2 cellular contexts compared by ENCODE assay signal in the genomic region with DNA sequence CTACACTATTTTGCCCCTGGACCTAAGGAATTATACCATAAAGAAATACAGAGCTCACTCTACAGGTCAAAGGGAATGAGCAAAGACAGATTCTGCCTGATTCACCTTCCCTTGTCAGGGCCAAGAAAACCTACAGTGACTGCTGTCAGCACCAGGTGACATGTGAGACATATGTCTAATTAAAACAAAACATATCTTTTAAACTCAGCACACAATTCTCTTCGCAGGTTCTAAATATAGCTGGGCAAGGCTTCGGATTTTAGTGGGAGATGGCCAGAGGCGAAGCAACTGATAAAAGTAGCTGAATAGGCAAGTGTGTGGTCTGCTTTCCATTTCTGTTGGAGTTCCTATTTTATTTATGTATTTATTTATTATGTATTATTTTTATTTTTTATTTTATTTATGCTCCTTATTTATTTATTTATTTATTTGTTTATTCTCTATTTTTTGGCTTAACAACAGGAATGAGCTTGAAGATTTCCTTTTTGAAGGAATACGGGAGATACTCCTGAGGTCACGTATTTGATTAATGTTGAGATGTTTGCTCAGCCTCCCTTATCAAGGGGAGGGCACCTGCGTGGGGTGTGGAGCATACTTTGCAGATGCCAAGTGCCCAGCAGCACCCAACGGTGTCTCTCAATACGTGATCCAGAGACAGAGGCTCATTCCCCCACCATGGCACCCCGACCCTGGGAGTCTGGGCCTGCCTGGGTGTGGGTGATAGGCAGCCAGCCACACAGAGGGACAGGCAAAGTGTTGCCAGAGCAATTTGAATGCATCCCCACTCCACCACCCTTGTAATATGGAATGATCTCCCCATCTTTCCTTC.
TF ChIP-seq lines count a peak whose summit lies in the region.

No MANE protein-coding gene starts in this region.

TF ChIP-seq in IMR-90, 13 proteins besides CTCF, POLR2A, EP300 and RAD21:
- TF ChIP-seq SMC3 (IDR thresholded peaks at IDR 0.05; ENCODE audit: low read depth, low read length) (no peak), RFX5 (IDR thresholded peaks at IDR 0.05; ENCODE audit: low read depth, low read length) (no peak), MXI1 (IDR thresholded peaks at IDR 0.05; ENCODE audit: borderline replicate concordance, low read depth, low read length) (no peak), MAZ (IDR thresholded peaks at IDR 0.05; ENCODE audit: borderline replicate concordance, low read depth, low read length) (no peak), FOS (IDR thresholded peaks at IDR 0.05; ENCODE audit: low read depth, low read length) (no peak)
- TF ChIP-seq, protein P1, sequence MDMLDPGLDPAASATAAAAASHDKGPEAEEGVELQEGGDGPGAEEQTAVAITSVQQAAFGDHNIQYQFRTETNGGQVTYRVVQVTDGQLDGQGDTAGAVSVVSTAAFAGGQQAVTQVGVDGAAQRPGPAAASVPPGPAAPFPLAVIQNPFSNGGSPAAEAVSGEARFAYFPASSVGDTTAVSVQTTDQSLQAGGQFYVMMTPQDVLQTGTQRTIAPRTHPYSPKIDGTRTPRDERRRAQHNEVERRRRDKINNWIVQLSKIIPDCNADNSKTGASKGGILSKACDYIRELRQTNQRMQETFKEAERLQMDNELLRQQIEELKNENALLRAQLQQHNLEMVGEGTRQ (IDR thresholded peaks at IDR 0.05; ENCODE audit: low read depth, low read length), result no peak
- TF ChIP-seq, protein P2, sequence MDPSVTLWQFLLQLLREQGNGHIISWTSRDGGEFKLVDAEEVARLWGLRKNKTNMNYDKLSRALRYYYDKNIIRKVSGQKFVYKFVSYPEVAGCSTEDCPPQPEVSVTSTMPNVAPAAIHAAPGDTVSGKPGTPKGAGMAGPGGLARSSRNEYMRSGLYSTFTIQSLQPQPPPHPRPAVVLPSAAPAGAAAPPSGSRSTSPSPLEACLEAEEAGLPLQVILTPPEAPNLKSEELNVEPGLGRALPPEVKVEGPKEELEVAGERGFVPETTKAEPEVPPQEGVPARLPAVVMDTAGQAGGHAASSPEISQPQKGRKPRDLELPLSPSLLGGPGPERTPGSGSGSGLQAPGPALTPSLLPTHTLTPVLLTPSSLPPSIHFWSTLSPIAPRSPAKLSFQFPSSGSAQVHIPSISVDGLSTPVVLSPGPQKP (IDR thresholded peaks at IDR 0.05; ENCODE audit: borderline replicate concordance, low read depth, low read length), result no peak

TF ChIP-seq in endothelial cell of umbilical vein, 7 proteins besides CTCF, POLR2A, EP300 and RAD21:
- TF ChIP-seq POLR2AphosphoS5 (IDR thresholded peaks at IDR 0.05; ENCODE audit: insufficient read depth, low read depth, low read length) (no peak), MYC (IDR thresholded peaks at IDR 0.05; ENCODE audit: low read depth, low read length) (no peak), FOS (IDR thresholded peaks at IDR 0.05; ENCODE audit: borderline replicate concordance, insufficient read depth, low read length) (no peak), JUN (IDR thresholded peaks at IDR 0.05; ENCODE audit: borderline replicate concordance, insufficient read depth, insufficient read length, low read depth) (no peak), EZH2 (IDR thresholded peaks at IDR 0.05; ENCODE audit: borderline replicate concordance, low read depth, low read length, severe bottlenecking) (no peak), GATA2 (IDR thresholded peaks at IDR 0.05; ENCODE audit: insufficient read depth, insufficient read length, low read depth, low read length) (no peak)
- TF ChIP-seq, protein P3, sequence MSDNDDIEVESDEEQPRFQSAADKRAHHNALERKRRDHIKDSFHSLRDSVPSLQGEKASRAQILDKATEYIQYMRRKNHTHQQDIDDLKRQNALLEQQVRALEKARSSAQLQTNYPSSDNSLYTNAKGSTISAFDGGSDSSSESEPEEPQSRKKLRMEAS (IDR thresholded peaks at IDR 0.05; ENCODE audit: insufficient read depth, insufficient read length), result no peak
TF ChIP-seq in endothelial cell of umbilical vein: peak in this region for 0.
